In the genomic region with DNA sequence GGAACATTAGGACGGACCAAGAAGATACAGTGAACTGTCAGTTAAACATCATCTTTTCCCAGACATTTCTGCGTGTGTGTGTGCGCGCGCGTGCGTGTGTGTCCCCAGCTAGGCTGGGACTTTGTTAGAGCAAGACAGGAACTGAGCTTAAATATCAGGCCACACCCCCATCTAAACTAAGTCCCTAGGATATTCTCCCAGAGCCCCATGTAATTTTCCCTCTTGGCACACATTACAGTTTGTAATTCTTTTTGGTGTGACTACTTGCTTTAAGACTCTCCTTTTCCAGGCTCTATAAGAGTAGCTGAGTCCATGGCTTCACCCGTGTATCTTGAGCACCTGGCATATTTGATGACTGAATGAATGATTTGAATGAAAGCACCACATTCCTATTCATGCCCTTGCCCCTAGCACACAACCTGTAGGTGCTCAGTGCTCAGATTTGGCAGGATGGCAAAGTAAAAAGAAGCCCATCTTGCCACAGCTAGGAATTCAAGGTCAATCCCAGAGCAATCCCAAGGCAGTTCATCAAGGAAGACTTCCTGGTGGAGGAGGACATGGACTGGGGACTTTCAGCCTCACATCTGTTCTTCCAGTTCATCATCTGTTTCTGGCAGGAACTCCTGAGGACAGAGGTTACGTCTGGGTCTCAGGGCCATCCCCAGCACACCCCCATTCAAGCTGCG, we compare ENCODE assay signal across 10 cellular contexts.
DNase-seq lines count a peak whose midpoint lies in the region; TF ChIP-seq lines count a peak whose summit lies in the region.
"Had no signal": no experiment of that assay in that cellular context is flagged by ENCODE, and none has a peak within 500 bp of the region (broad histone marks: within the 10 kb centered on the region; RNA-seq: fewer than 3 reads in every experiment).

No MANE protein-coding gene starts in this region.

- H3K36me3 Mint-ChIP-seq in CD14-positive monocyte, result peaks cover 4% of the 10 kb centered on the region in 2 donors

- no peaks in the 10 kb centered on the region for H3K27me3 ChIP-seq in prostate gland (replicated peaks; ENCODE audit: insufficient read depth)

- peak overlapping the region; percentile 99 to 100 (median 100) for H3K27ac Mint-ChIP-seq in CD14-positive monocyte

- H3K9ac ChIP-seq in SK-N-MC (ENCODE audit: insufficient read length), result no peak overlapping the region

- TF ChIP-seq POLR2A in prostate gland (IDR thresholded peaks at IDR 0.05), result no peak

- H3K27me3 Mint-ChIP-seq in CD14-positive monocyte (ENCODE audit: low read depth in 3 of 3), result peaks cover 2 to 10% (median 3%) of the 10 kb centered on the region in 3 donors

- TF ChIP-seq CTCF in CD14-positive monocyte (IDR thresholded peaks at IDR 0.05) (no peak), fibroblast of mammary gland (conservative IDR thresholded peaks at IDR 0.05; ENCODE audit: control insufficient read depth, insufficient read depth, low read depth, low read length) (no peak), retinal pigment epithelial cell (conservative IDR thresholded peaks at IDR 0.05; ENCODE audit: low read depth, low read length) (no peak), prostate gland (IDR thresholded peaks at IDR 0.05) (no peak)

- H3K4me3 Mint-ChIP-seq in CD14-positive monocyte, result peak overlapping the region; percentile 58 to 64

- H3K9me3 ChIP-seq in SK-N-MC (ENCODE audit: low read depth, low read length) (no peaks in the 10 kb centered on the region), prostate gland (no peaks in the 10 kb centered on the region)

- intact Hi-C loops in CD14-positive monocyte (cut with micrococcal nuclease) (loop anchor here in 1 of 2 donors (2.0 to 5.0 kb wide), 3 partner anchors 15 to 81 kb away; no protein-coding TSS in a partner anchor), prostate gland (cut with DNase I) (no loop called here)

- H3K9me3 Mint-ChIP-seq in CD14-positive monocyte, result peaks cover 0 to 6% (median 0%) of the 10 kb centered on the region in 7 donors

- H3K4me3 ChIP-seq in SK-N-MC (no peak overlapping the region), fibroblast of mammary gland (ENCODE audit: control insufficient read depth, low read depth, low read length) (no peak overlapping the region), retinal pigment epithelial cell (ENCODE audit: low read length) (no peak overlapping the region), prostate gland (no peak overlapping the region)

- WGBS in prostate gland, result 78% methylated on average over 10 of the region's 10 CpGs

- H3K27ac ChIP-seq in SK-N-MC (peak overlapping the region; percentile 70; the same call in 1 of the 2 replicates), prostate gland (peak overlapping the region in 1 of 2 donors; percentile 17)
- H3K27ac ChIP-seq: VCaP had no signal

- DNase-seq in CD14-positive monocyte (ENCODE audit: low spot score) (no peak), SK-N-MC (ENCODE audit: low read depth, low spot score) (no peak), fibroblast of mammary gland (ENCODE audit: low read depth) (peak; percentile 72), retinal pigment epithelial cell (ENCODE audit: low read depth) (peak; percentile 66), prostate gland (ENCODE audit: low spot score) (no peak), iPS-NIHi7 (ENCODE audit: extremely low spot score) (no peak), HUDEP-2 (lab: John Stamatoyannopoulos, UW; ENCODE audit: unreplicated experiment in 76 of 76) (no peak), middle frontal gyrus (ENCODE audit: extremely low spot score, low spot score) (no peak)
- DNase-seq: COR-L47 had no signal

- peaks cover 76% of the 10 kb centered on the region for H3K4me1 Mint-ChIP-seq in CD14-positive monocyte

- H3K4me1 ChIP-seq in prostate gland (replicated peaks), result no peaks in the 10 kb centered on the region

- H3K36me3 ChIP-seq in SK-N-MC (ENCODE audit: insufficient read depth, low read length) (no peaks in the 10 kb centered on the region), prostate gland (no peaks in the 10 kb centered on the region)

Comparison
In these comparisons a context has a peak if more than half of its experiments do, and no peak if none do; other contexts are left out.
1. DNase-seq: peak in fibroblast of mammary gland (single experiment) and retinal pigment epithelial cell (single experiment); none in CD14-positive monocyte (single experiment), SK-N-MC (single experiment), prostate gland (single experiment), iPS-NIHi7 (single experiment), HUDEP-2 (0 of 76) and middle frontal gyrus (single experiment).